8 cellular contexts compared by ENCODE assay signal in the genomic region with DNA sequence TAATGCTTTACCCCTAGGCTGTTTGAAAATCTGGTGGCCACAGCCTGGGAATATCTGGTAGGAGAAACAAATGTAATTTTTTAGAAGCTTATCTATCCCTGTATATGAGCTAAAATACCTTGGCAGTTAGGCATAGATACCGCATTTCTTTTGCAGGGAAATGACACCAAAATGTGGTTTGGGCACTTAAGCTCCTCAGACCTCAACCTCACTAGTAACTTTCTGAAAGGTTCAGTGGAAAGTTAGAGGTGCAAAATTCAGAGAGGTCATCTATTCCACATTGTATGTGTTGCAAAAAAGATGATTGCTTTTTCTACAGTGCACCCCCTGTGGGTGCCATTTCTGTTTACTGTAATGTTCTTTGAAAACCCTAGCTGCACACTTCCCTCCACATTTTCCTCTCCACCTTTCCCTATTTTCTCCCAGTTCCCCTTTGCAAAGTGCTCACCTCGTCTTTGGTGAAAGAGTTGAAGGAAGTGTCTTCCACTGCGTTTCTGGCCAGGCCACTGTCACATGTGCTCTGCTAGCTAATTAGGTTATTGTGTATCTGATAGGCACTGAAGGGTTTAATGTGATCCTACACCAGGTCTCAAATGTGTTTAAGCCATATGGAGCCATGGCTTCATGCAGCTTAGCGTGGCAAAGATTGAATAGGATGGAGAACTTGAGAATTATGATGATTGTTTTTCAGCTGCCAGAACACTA. TPM values are rescaled to one million over a fixed set of nuclear protein-coding genes. Genes with fewer than 3 reads are reported as not detected.
DNase-seq lines count a peak whose midpoint lies in the region; ATAC-seq and TF ChIP-seq lines count a peak whose summit lies in the region.

No MANE protein-coding gene starts in this region.

- TF ChIP-seq CTCF in AG09309 (IDR thresholded peaks at IDR 0.05; ENCODE audit: control insufficient read depth, insufficient read depth, low read depth, low read length, missing control alignments): no peak
- TF ChIP-seq CTCF in HFFc6 (IDR thresholded peaks at IDR 0.05): peak; percentile 50
- TF ChIP-seq CTCF in SU-DHL-6 (IDR thresholded peaks at IDR 0.05; ENCODE audit: insufficient read depth, low read length, poor library complexity, severe bottlenecking): no peak
- TF ChIP-seq CTCF in fibroblast of pulmonary artery (IDR thresholded peaks at IDR 0.05; ENCODE audit: low read length, missing control alignments): peak; percentile 14

- H3K4me1 Mint-ChIP-seq in HFFc6 (ENCODE audit: low read depth): peaks cover 56% of the 10 kb centered on the region

- peaks cover 9% of the 10 kb centered on the region for H3K27me3 Mint-ChIP-seq in HFFc6 (ENCODE audit: insufficient read depth)

- peaks cover 61% of the 10 kb centered on the region for H3K79me2 ChIP-seq in SU-DHL-6 (ENCODE audit: insufficient read depth, low read length)

- H4K20me1 ChIP-seq in SU-DHL-6 (ENCODE audit: low read depth, low read length): no peaks in the 10 kb centered on the region

- peaks cover 6% of the 10 kb centered on the region; the same call in 1 of the 2 replicates for H3F3A ChIP-seq in SU-DHL-6 (ENCODE audit: insufficient read depth)

- H3K27me3 ChIP-seq in SU-DHL-6 (ENCODE audit: low read length) (no peaks in the 10 kb centered on the region), skeletal muscle tissue (ENCODE audit: control insufficient read depth in 3 of 3, insufficient read depth in 3 of 3, low read length in 3 of 3) (no peaks in the 10 kb centered on the region)

- peak overlapping the region; percentile 76 for H3K4me3 ChIP-seq in AG09309 (ENCODE audit: control insufficient read depth, low read depth, low read length)
- peak overlapping the region; percentile 68 for H3K4me3 ChIP-seq in SU-DHL-6 (ENCODE audit: insufficient read depth, low read length, poor library complexity, severe bottlenecking)
- peak overlapping the region; percentile 62 for H3K4me3 ChIP-seq in fibroblast of pulmonary artery (replicated peaks; ENCODE audit: low read depth, low read length)
- H3K4me3 ChIP-seq in skeletal muscle tissue (ENCODE audit: low read length in 3 of 3): peak overlapping the region; percentile 76 to 91 (median 83)

- ATAC-seq in HG03097 (IDR thresholded peaks at IDR 0.05; ENCODE audit: low FRiP score, unreplicated experiment) (no peak), HG02973 (IDR thresholded peaks at IDR 0.05; ENCODE audit: unreplicated experiment) (no peak), HG02870 (IDR thresholded peaks at IDR 0.05; ENCODE audit: unreplicated experiment) (no peak)

- H3K9me3 ChIP-seq in SU-DHL-6 (ENCODE audit: insufficient read depth, low read length) (no peaks in the 10 kb centered on the region), skeletal muscle tissue (ENCODE audit: control insufficient read depth in 3 of 3, low read length in 3 of 3) (no peaks in the 10 kb centered on the region)

- no peaks in the 10 kb centered on the region for H3K36me3 ChIP-seq in SU-DHL-6 (ENCODE audit: low read length)
- no peaks in the 10 kb centered on the region for H3K36me3 ChIP-seq in skeletal muscle tissue (ENCODE audit: control insufficient read depth in 3 of 3, insufficient read depth in 3 of 3, low read length in 3 of 3)

- H3K27ac ChIP-seq in SU-DHL-6 (ENCODE audit: low read depth, low read length) (peak overlapping the region; percentile 70; the same call in 1 of the 2 replicates), skeletal muscle tissue (ENCODE audit: low read depth, low read length) (peak overlapping the region; percentile 86)

- peaks cover 17% of the 10 kb centered on the region for H3K36me3 Mint-ChIP-seq in HFFc6 (ENCODE audit: low read depth)

- peaks cover 5% of the 10 kb centered on the region for H3K9me3 Mint-ChIP-seq in HFFc6

- no peak for DNase-seq in AG09309 (ENCODE audit: low read depth)
- DNase-seq in HFFc6: no peak
- no peak for DNase-seq in fibroblast of pulmonary artery (ENCODE audit: low read depth)

- peaks cover 43 to 54% (median 51%) of the 10 kb centered on the region in 3 donors for H3K4me1 ChIP-seq in skeletal muscle tissue (ENCODE audit: control insufficient read depth in 3 of 3, insufficient read depth in 3 of 3, low read length in 3 of 3)

- H3K9ac ChIP-seq in SU-DHL-6 (ENCODE audit: low read length): peak overlapping the region; percentile 90
- peak overlapping the region; percentile 92 to 96 (median 94) for H3K9ac ChIP-seq in skeletal muscle tissue (ENCODE audit: low read depth in 1 of 3, low read length in 3 of 3)

- H2AFZ ChIP-seq in SU-DHL-6 (ENCODE audit: low read depth, low read length, severe bottlenecking): no peak overlapping the region

- H3K9me2 ChIP-seq in SU-DHL-6 (replicated peaks; ENCODE audit: insufficient read depth, low read length): no peaks in the 10 kb centered on the region

- H3K4me2 ChIP-seq in SU-DHL-6 (ENCODE audit: low read depth, low read length, poor library complexity, severe bottlenecking): peak overlapping the region; percentile 68

- H3K27ac Mint-ChIP-seq in HFFc6: peak overlapping the region; percentile 94

- H3K4me3 Mint-ChIP-seq in HFFc6: peak overlapping the region; percentile 80

RNA-seq across cellular contexts. Expression of gene SACM1L, which starts 1.3 kb away (rescaled TPM):
- 10 to 100 TPM; 43.9 to 51.3 (median 47.8) TPM for total RNA-seq in HFFc6 (2021; fragmentation: NEBNext Ultra II Directional; extraction: Animal tissue kit (Norgen Biotek cat#: 25700))
- total RNA-seq in skeletal muscle tissue: 24.0 TPM

Comparison
In these comparisons a context has a peak if more than half of its experiments do, and no peak if none do; other contexts are left out.
1. CTCF ChIP-seq: peak in HFFc6 (single experiment) and fibroblast of pulmonary artery (single experiment); none in AG09309 (single experiment) and SU-DHL-6 (single experiment).
2. Peak in every context shown above with its lines, with median percentiles within 50 percentile points of each other: H3K4me3 ChIP-seq.